24 cellular contexts compared by ENCODE assay signal in genomic region chr5:62594364-62594984, GRCh38.
"Had no signal": no experiment of that assay in that cellular context is flagged by ENCODE, and none has a peak within 500 bp of the region (broad histone marks: within the 10 kb centered on the region; RNA-seq: fewer than 3 reads in every experiment).

No MANE protein-coding gene starts in this region.

- DNase-seq: effector CD4-positive, alpha-beta T cell; foreskin melanocyte; head of caudate nucleus; kidney glomerular epithelial cell; left ventricle myocardium inferior; lower lobe of right lung; nucleus accumbens; ovary; sigmoid colon; stimulated activated CD4-positive, alpha-beta T cell treated with anti-CD3 and anti-CD28 coated beads, Interleukin-12 subunit alpha, Interleukin-12 subunit beta, amount 100 ng/mL, for 4 hours; stimulated activated naive CD4-positive, alpha-beta T cell; stomach; substantia nigra; transverse colon had no signal

- H3K9me3 Mint-ChIP-seq: mesothelial cell of epicardium; natural killer cell treated with Interleukin-12 subunit alpha and Interleukin-12 subunit beta and Interleukin-15 and Interleukin-18, amount 100 ng/mL, for 72 hours; neural progenitor cell had no signal

- ATAC-seq: lower lobe of right lung; natural killer cell treated with Interleukin-12 subunit alpha and Interleukin-12 subunit beta and Interleukin-15 and Interleukin-18, amount 100 ng/mL, for 72 hours had no signal

- H3K9ac ChIP-seq: neural progenitor cell had no signal

- H3K9me3 ChIP-seq: left ventricle myocardium inferior, lower lobe of right lung, ovary, right atrium auricular region, sigmoid colon, stomach, thoracic aorta, transverse colon had no signal

- H3K27ac ChIP-seq: coronary artery, hepatocyte, left ventricle myocardium inferior, lower lobe of right lung, neural progenitor cell, ovary, right atrium auricular region, sigmoid colon, skin epidermis, stomach, thoracic aorta, transverse colon had no signal

- H3K27me3 Mint-ChIP-seq: memory B cell; natural killer cell treated with Interleukin-12 subunit alpha and Interleukin-12 subunit beta and Interleukin-15 and Interleukin-18, amount 100 ng/mL, for 72 hours had no signal

- H3K27ac Mint-ChIP-seq: memory B cell; mesothelial cell of epicardium; natural killer cell treated with Interleukin-12 subunit alpha and Interleukin-12 subunit beta and Interleukin-15 and Interleukin-18, amount 100 ng/mL, for 72 hours; neural progenitor cell had no signal

- FAIRE-seq: islet of Langerhans had no signal

- H3K36me3 ChIP-seq: ovary, right atrium auricular region, thoracic aorta, transverse colon had no signal

- H3K27me3 ChIP-seq: hepatocyte, neural progenitor cell, ovary, right atrium auricular region, sigmoid colon, stomach, transverse colon had no signal

- H3K4me3 Mint-ChIP-seq: memory B cell; mesothelial cell of epicardium; natural killer cell treated with Interleukin-12 subunit alpha and Interleukin-12 subunit beta and Interleukin-15 and Interleukin-18, amount 100 ng/mL, for 72 hours; neural progenitor cell had no signal

- H3K4me3 ChIP-seq: coronary artery, hepatocyte, left ventricle myocardium inferior, lower lobe of right lung, neural progenitor cell, ovary, right atrium auricular region, sigmoid colon, skin epidermis, stomach, thoracic aorta, transverse colon had no signal

- H3K4me1 ChIP-seq: left ventricle myocardium inferior, lower lobe of right lung, neural progenitor cell, right atrium auricular region, sigmoid colon, stomach, transverse colon had no signal

- H3K4me1 Mint-ChIP-seq: neural progenitor cell had no signal
